30 cellular contexts compared by ENCODE assay signal in the genomic region with DNA sequence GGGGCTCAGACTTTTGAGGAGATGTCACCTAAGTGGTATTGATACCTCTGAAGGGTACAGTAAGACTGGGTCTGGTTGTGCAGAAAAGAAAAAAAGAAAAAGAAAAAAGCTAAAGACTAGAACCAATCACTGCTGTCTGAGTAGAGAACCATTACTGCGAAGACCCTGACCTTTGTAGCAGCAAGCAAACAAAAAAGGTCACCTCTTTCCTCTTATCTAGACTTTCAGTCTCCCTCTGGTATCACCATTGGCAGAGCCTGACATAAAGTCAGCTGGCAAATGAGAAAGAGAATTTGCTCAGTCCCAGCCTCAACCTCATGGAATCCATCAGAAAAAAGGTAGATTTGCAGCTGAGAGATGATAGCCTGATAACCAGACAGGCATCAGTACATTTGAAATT. TPM values are rescaled to one million over a fixed set of nuclear protein-coding genes. Genes with fewer than 3 reads are reported as not detected.
DNase-seq lines count a peak whose midpoint lies in the region; ATAC-seq, FAIRE-seq and TF ChIP-seq lines count a peak whose summit lies in the region.
"Had no signal": no experiment of that assay in that cellular context is flagged by ENCODE, and none has a peak within 500 bp of the region (broad histone marks: within the 10 kb centered on the region; RNA-seq: fewer than 3 reads in every experiment).

No MANE protein-coding gene starts in this region.

- H4K20me1 ChIP-seq in HepG2 (ENCODE audit: insufficient read depth, low read length) (no peaks in the 10 kb centered on the region), OCI-LY7 (ENCODE audit: insufficient read depth, low read length) (no peaks in the 10 kb centered on the region)

- no peak for TF ChIP-seq CTCF in HepG2 (CRISPR knock-in tag; IDR thresholded peaks at IDR 0.05)
- no peak for TF ChIP-seq CTCF in OCI-LY7 (conservative IDR thresholded peaks at IDR 0.05; ENCODE audit: low read length)

- TF ChIP-seq EP300 in HepG2 (IDR thresholded peaks at IDR 0.05; ENCODE audit: low read depth in 2 of 2, low read length in 2 of 2) = no peak
- TF ChIP-seq EP300 in HepG2 (CRISPR knock-in tag; IDR thresholded peaks at IDR 0.05; ENCODE audit: borderline replicate concordance) = no peak

- peaks cover 1 to 14% of the 10 kb centered on the region in 2 experiments; a peak in 4 of 5 replicates for H3K27me3 ChIP-seq in HepG2 (ENCODE audit: control insufficient read depth in 1 of 2, insufficient read depth in 2 of 2, low read length in 2 of 2)

- no peak overlapping the region for H3K27ac Mint-ChIP-seq in stimulated activated naive B cell treated with anti-CD40 and anti-IgM and Interleukin-4, amounts not matched to agents 10 μg/mL and 1 μg/mL and 100 μg/mL, for 72 hours
- H3K27ac Mint-ChIP-seq: CD4-positive, CD25-positive, alpha-beta regulatory T cell; HFFc6 had no signal

- no peaks in the 10 kb centered on the region for H3K36me3 Mint-ChIP-seq in stimulated activated naive B cell treated with anti-CD40 and anti-IgM and Interleukin-4, amounts not matched to agents 10 μg/mL and 1 μg/mL and 100 μg/mL, for 72 hours
- H3K36me3 Mint-ChIP-seq: CD4-positive, CD25-positive, alpha-beta regulatory T cell had no signal

- H3K4me1 ChIP-seq in HepG2 (ENCODE audit: insufficient read depth, low read length) (no peaks in the 10 kb centered on the region), OCI-LY7 (ENCODE audit: insufficient read depth, low read length, poor library complexity, severe bottlenecking) (peaks cover 67% of the 10 kb centered on the region)
- H3K4me1 ChIP-seq: BE2C, HAP-1, SJSA1 had no signal

- POLR2A ChIA-PET in HepG2 (lab: Yijun Ruan, JAX) (no interaction called here), OCI-LY7 (lab: Charles Lee) (interaction anchor here (0.6 to 5.3 kb wide), 6 partner anchors 10 to 72 kb away, joined by 3 to 36 read pairs (median 6); no protein-coding TSS in a partner anchor)

- in situ Hi-C loops in HepG2 (cut with HindIII; ENCODE audit: extremely low pct_ligation_motif_present, low pct_unique_long_range_greater_than_20kb) = no loop called here

- 0% methylated on average over 1 of the region's 1 CpG for WGBS in HepG2 (ENCODE audit: low lambda C conversion rate)

- no peaks in the 10 kb centered on the region for H3K36me3 ChIP-seq in HepG2 (replicated peaks in 1 of 2; ENCODE audit: control insufficient read depth in 1 of 2, insufficient read depth in 2 of 2, low read length in 2 of 2)
- no peaks in the 10 kb centered on the region for H3K36me3 ChIP-seq in OCI-LY7 (ENCODE audit: insufficient read depth, low read length)
- H3K36me3 ChIP-seq: BE2C, HAP-1, SJSA1 had no signal

- no peaks in the 10 kb centered on the region for H3K9me3 Mint-ChIP-seq in stimulated activated naive B cell treated with anti-CD40 and anti-IgM and Interleukin-4, amounts not matched to agents 10 μg/mL and 1 μg/mL and 100 μg/mL, for 72 hours
- H3K9me3 Mint-ChIP-seq: HFFc6 had no signal

- no peak for TF ChIP-seq RAD21 in HepG2 (CRISPR knock-in tag; IDR thresholded peaks at IDR 0.05)

- no peak for TF ChIP-seq POLR2A in HepG2 (IDR thresholded peaks at IDR 0.05; ENCODE audit: insufficient read depth in 1 of 2, low read depth in 2 of 2, low read length in 2 of 2)

- H3K9me3 ChIP-seq in HepG2 (ENCODE audit: low read length) (no peaks in the 10 kb centered on the region), OCI-LY7 (ENCODE audit: low read length) (no peaks in the 10 kb centered on the region)
- H3K9me3 ChIP-seq: BE2C, HAP-1, SJSA1 had no signal

- H3K9me2 ChIP-seq in OCI-LY7 (ENCODE audit: insufficient read depth, low read length) = no peaks in the 10 kb centered on the region

- peaks cover 7 to 15% of the 10 kb centered on the region in 2 donors for H3K27me3 Mint-ChIP-seq in stimulated activated naive B cell treated with anti-CD40 and anti-IgM and Interleukin-4, amounts not matched to agents 10 μg/mL and 1 μg/mL and 100 μg/mL, for 72 hours

- H3K4me3 ChIP-seq in HepG2 (replicated peaks in 1 of 3; ENCODE audit: insufficient read depth in 1 of 3, low read depth in 2 of 3, low read length in 3 of 3) (no peak overlapping the region), OCI-LY7 (ENCODE audit: low read depth, low read length, poor library complexity, severe bottlenecking) (no peak overlapping the region)
- H3K4me3 ChIP-seq: GM23248, HAP-1, SJSA1 had no signal

- H3K9ac ChIP-seq in HepG2 (ENCODE audit: insufficient read depth, low read depth, low read length) = no peak overlapping the region
- H3K9ac ChIP-seq: GM23248 had no signal

- CTCF ChIA-PET in HepG2 (lab: Yijun Ruan, JAX; ENCODE audit: low intra/inter-chr PET ratio, low total read pairs) (no interaction called here), OCI-LY7 (lab: Charles Lee; ENCODE audit: unreplicated experiment) (no interaction called here)

- peaks cover 32 to 73% of the 10 kb centered on the region in 2 donors for H3K4me1 Mint-ChIP-seq in stimulated activated naive B cell treated with anti-CD40 and anti-IgM and Interleukin-4, amounts not matched to agents 10 μg/mL and 1 μg/mL and 100 μg/mL, for 72 hours

- FAIRE-seq in HepG2 (lab: Jason Lieb, UNC) = no peak
- FAIRE-seq: G401.6 had no signal

- H2AFZ ChIP-seq in HepG2 (ENCODE audit: low read length) = no peak overlapping the region
- no peak overlapping the region for H2AFZ ChIP-seq in OCI-LY7 (ENCODE audit: low read length)
- H2AFZ ChIP-seq: GM23248 had no signal

- intact Hi-C loops in HepG2 (cut with micrococcal nuclease; ENCODE audit: unreplicated experiment) (no loop called here), OCI-LY7 (cut with micrococcal nuclease; ENCODE audit: unreplicated experiment) (no loop called here)

- no peak for ATAC-seq in HepG2
- peak; percentile 18 to 23 for ATAC-seq in stimulated activated naive B cell treated with anti-CD40 and anti-IgM and Interleukin-4, amounts not matched to agents 10 μg/mL and 1 μg/mL and 100 μg/mL, for 72 hours (replicated peaks)

- H3K27ac ChIP-seq in HepG2 (ENCODE audit: extremely low read length, insufficient read depth, low read length) (no peak overlapping the region), OCI-LY7 (ENCODE audit: low read depth, low read length, poor library complexity, severe bottlenecking) (no peak overlapping the region)
- H3K27ac ChIP-seq: 22Rv1, GM23248, SJSA1 had no signal

- no peak overlapping the region for H3K4me3 Mint-ChIP-seq in stimulated activated naive B cell treated with anti-CD40 and anti-IgM and Interleukin-4, amounts not matched to agents 10 μg/mL and 1 μg/mL and 100 μg/mL, for 72 hours
- H3K4me3 Mint-ChIP-seq: CD4-positive, CD25-positive, alpha-beta regulatory T cell; HFFc6 had no signal

- DNase-seq in NCI-H748 (lab: John Stamatoyannopoulos, UW; ENCODE audit: unreplicated experiment) = peak; percentile 1
- DNase-seq in NCI-H748 treated with DMSO at 0.1 percent for 48 hours (lab: John Stamatoyannopoulos, UW) = no peak
- DNase-seq in NCI-H2227 (lab: John Stamatoyannopoulos, UW; ENCODE audit: unreplicated experiment) = peak; percentile 11
- DNase-seq in HepG2 (ENCODE audit: low spot score) = peak; percentile 39
- DNase-seq in stimulated activated naive B cell treated with anti-CD40 and anti-IgM and Interleukin-4, amounts not matched to agents 10 μg/mL and 1 μg/mL and 100 μg/mL, for 72 hours = no peak
- DNase-seq in NCI-H187 treated with DMSO at 0.1 percent for 48 hours (lab: John Stamatoyannopoulos, UW) = no peak
- DNase-seq in SW 1271 (lab: John Stamatoyannopoulos, UW) = no peak
- no peak for DNase-seq in OCI-LY7 (ENCODE audit: low spot score)
- DNase-seq: ACHN; BE2C; CD4-positive, CD25-positive, alpha-beta regulatory T cell; COR-L47; DMS53; GM23248; HFFc6; Karpas-422; NCI-H1092; NCI-H1417 treated with DMSO at 0.1 percent for 48 hours; NCI-H1694 treated with DMSO at 0.1 percent for 48 hours; NCI-H2081 treated with DMSO at 0.1 percent for 48 hours; NCI-H446 treated with DMSO at 0.1 percent for 48 hours; NCI-H526 treated with DMSO at 0.1 percent for 48 hours; NK-92 treated with Interleukin-12 subunit alpha and Interleukin-12 subunit beta, amount 100 ng/mL, for 24 hours; Right ventricle myocardium superior; RPMI8226 had no signal

- H3K79me2 ChIP-seq in HepG2 (ENCODE audit: insufficient read depth, low read length) (no peaks in the 10 kb centered on the region), OCI-LY7 (ENCODE audit: insufficient read depth, low read depth, low read length) (no peaks in the 10 kb centered on the region)

- BruUV-seq in HepG2 (replicated peaks; lab: Mats Ljungman, UMichigan) = no TSS peak
- BruUV-seq in OCI-LY7 (replicated peaks; lab: Mats Ljungman, UMichigan) = no TSS peak

- H3K4me2 ChIP-seq in HepG2 (ENCODE audit: low read depth, low read length) = no peak overlapping the region
- no peak overlapping the region for H3K4me2 ChIP-seq in OCI-LY7 (ENCODE audit: low read length)

RNA-seq across cellular contexts. Expression of a gene that starts 2.6 kb away (rescaled TPM):
- total RNA-seq in HepG2 (2016; rRNA removed; fragmentation: Illumina TruSeq; extraction: Trizol) = not detected in 2 replicates
- total RNA-seq in HepG2 (2016; cell fraction: cytosol; rRNA removed; fragmentation: Illumina TruSeq; extraction: Trizol; ENCODE audit: low read depth) = not detected in 2 replicates
- total RNA-seq in HepG2 (2016; cell fraction: insoluble cytoplasmic fraction; rRNA removed; fragmentation: Illumina TruSeq; extraction: Trizol) = not detected in 2 replicates
- not detected in 2 replicates for total RNA-seq in HepG2 (2016; cell fraction: membrane; rRNA removed; fragmentation: Illumina TruSeq; extraction: Trizol)
- not detected in 2 replicates for total RNA-seq in HepG2 (2016; cell fraction: nucleus; rRNA removed; fragmentation: Illumina TruSeq; extraction: Trizol)
- not detected in 2 replicates for polyA plus RNA-seq in HepG2 (2011; rRNA removed)
- polyA plus RNA-seq in HepG2 (2011; cell fraction: cytosol; rRNA removed) = not detected in 2 replicates
- polyA plus RNA-seq in HepG2 (2011; cell fraction: nucleus; rRNA removed) = not detected in 2 replicates
- polyA plus RNA-seq in HepG2 (2012) = not detected in 2 replicates
- not detected in 2 replicates for polyA plus RNA-seq in HepG2 (2016; cell fraction: cytosol; fragmentation: Illumina TruSeq; extraction: Trizol; ENCODE audit: low read depth)
- polyA plus RNA-seq in HepG2 (2016; cell fraction: insoluble cytoplasmic fraction; fragmentation: Illumina TruSeq; extraction: Trizol; ENCODE audit: low read depth) = not detected in 2 replicates
- not detected in 2 replicates for polyA plus RNA-seq in HepG2 (2016; cell fraction: membrane; fragmentation: Illumina TruSeq; extraction: Trizol; ENCODE audit: low read depth)
- polyA plus RNA-seq in HepG2 (2016; cell fraction: nucleus; fragmentation: Illumina TruSeq; extraction: Trizol; ENCODE audit: insufficient read depth, low read depth) = not detected in 2 replicates
- not detected in 2 replicates for polyA minus RNA-seq in HepG2 (2011; rRNA and poly(A)+ RNA removed; ENCODE audit: low replicate concordance)
- polyA minus RNA-seq in HepG2 (2011; cell fraction: cytosol; rRNA and poly(A)+ RNA removed) = not detected in 2 replicates
- polyA minus RNA-seq in HepG2 (2011; cell fraction: nucleus; rRNA and poly(A)+ RNA removed) = not detected in 2 replicates
- total RNA-seq in OCI-LY7 (2014; rRNA removed; shearing (Covaris generic)) = 0.16 TPM in 1 of 2 replicates, not detected in the other
- 0.18 and 0.32 TPM in 2 replicates for total RNA-seq in OCI-LY7 (2022)
- total RNA-seq: CD4-positive, CD25-positive, alpha-beta regulatory T cell; GM23248; HFFc6; Right ventricle myocardium superior; SJSA1; T-helper 1 cell treated with Interleukin-12 subunit alpha and Interleukin-12 subunit beta and Interleukin-4 antibody, amounts not matched to agents 30 ng/mL and 1 ng/mL, for 36 hours had no signal
- polyA plus RNA-seq: GM23248 had no signal

RNA-seq across cellular contexts. Expression of a gene that starts 30.2 kb away (rescaled TPM):
- total RNA-seq in HepG2 (2016; rRNA removed; fragmentation: Illumina TruSeq; extraction: Trizol) = not detected in 2 replicates
- not detected in 2 replicates for total RNA-seq in HepG2 (2016; cell fraction: cytosol; rRNA removed; fragmentation: Illumina TruSeq; extraction: Trizol; ENCODE audit: low read depth)
- not detected in 2 replicates for total RNA-seq in HepG2 (2016; cell fraction: insoluble cytoplasmic fraction; rRNA removed; fragmentation: Illumina TruSeq; extraction: Trizol)
- not detected in 2 replicates for total RNA-seq in HepG2 (2016; cell fraction: membrane; rRNA removed; fragmentation: Illumina TruSeq; extraction: Trizol)
- total RNA-seq in HepG2 (2016; cell fraction: nucleus; rRNA removed; fragmentation: Illumina TruSeq; extraction: Trizol) = not detected in 2 replicates
- polyA plus RNA-seq in HepG2 (2011; rRNA removed) = not detected in 2 replicates
- polyA plus RNA-seq in HepG2 (2011; cell fraction: cytosol; rRNA removed) = not detected in 2 replicates
- polyA plus RNA-seq in HepG2 (2011; cell fraction: nucleus; rRNA removed) = 0.23 TPM in 1 of 2 replicates, not detected in the other
- polyA plus RNA-seq in HepG2 (2012) = not detected in 2 replicates
- polyA plus RNA-seq in HepG2 (2016; cell fraction: cytosol; fragmentation: Illumina TruSeq; extraction: Trizol; ENCODE audit: low read depth) = not detected in 2 replicates
- polyA plus RNA-seq in HepG2 (2016; cell fraction: insoluble cytoplasmic fraction; fragmentation: Illumina TruSeq; extraction: Trizol; ENCODE audit: low read depth) = not detected in 2 replicates
- not detected in 2 replicates for polyA plus RNA-seq in HepG2 (2016; cell fraction: membrane; fragmentation: Illumina TruSeq; extraction: Trizol; ENCODE audit: low read depth)
- not detected in 2 replicates for polyA plus RNA-seq in HepG2 (2016; cell fraction: nucleus; fragmentation: Illumina TruSeq; extraction: Trizol; ENCODE audit: insufficient read depth, low read depth)
- polyA minus RNA-seq in HepG2 (2011; rRNA and poly(A)+ RNA removed; ENCODE audit: low replicate concordance) = not detected in 2 replicates
- not detected in 2 replicates for polyA minus RNA-seq in HepG2 (2011; cell fraction: cytosol; rRNA and poly(A)+ RNA removed)
- not detected in 2 replicates for polyA minus RNA-seq in HepG2 (2011; cell fraction: nucleus; rRNA and poly(A)+ RNA removed)
- 78.0 and 113 TPM in 2 replicates for total RNA-seq in OCI-LY7 (2014; rRNA removed; shearing (Covaris generic))
- total RNA-seq in OCI-LY7 (2022) = 182 and 201 TPM in 2 replicates
- total RNA-seq: GM23248; HFFc6; SJSA1; T-helper 1 cell treated with Interleukin-12 subunit alpha and Interleukin-12 subunit beta and Interleukin-4 antibody, amounts not matched to agents 30 ng/mL and 1 ng/mL, for 36 hours had no signal
- polyA plus RNA-seq: GM23248 had no signal

RNA-seq across cellular contexts. Expression of a gene that starts 57.2 kb away (rescaled TPM):
- not detected in 2 replicates for total RNA-seq in HepG2 (2016; rRNA removed; fragmentation: Illumina TruSeq; extraction: Trizol)
- total RNA-seq in HepG2 (2016; cell fraction: cytosol; rRNA removed; fragmentation: Illumina TruSeq; extraction: Trizol; ENCODE audit: low read depth) = not detected in 2 replicates
- not detected in 2 replicates for total RNA-seq in HepG2 (2016; cell fraction: insoluble cytoplasmic fraction; rRNA removed; fragmentation: Illumina TruSeq; extraction: Trizol)
- total RNA-seq in HepG2 (2016; cell fraction: membrane; rRNA removed; fragmentation: Illumina TruSeq; extraction: Trizol) = not detected in 2 replicates
- total RNA-seq in HepG2 (2016; cell fraction: nucleus; rRNA removed; fragmentation: Illumina TruSeq; extraction: Trizol) = not detected in 2 replicates
- polyA plus RNA-seq in HepG2 (2011; rRNA removed) = not detected in 2 replicates
- polyA plus RNA-seq in HepG2 (2011; cell fraction: cytosol; rRNA removed) = not detected in 2 replicates
- not detected in 2 replicates for polyA plus RNA-seq in HepG2 (2011; cell fraction: nucleus; rRNA removed)
- not detected in 2 replicates for polyA plus RNA-seq in HepG2 (2012)
- polyA plus RNA-seq in HepG2 (2016; cell fraction: cytosol; fragmentation: Illumina TruSeq; extraction: Trizol; ENCODE audit: low read depth) = not detected in 2 replicates
- not detected in 2 replicates for polyA plus RNA-seq in HepG2 (2016; cell fraction: insoluble cytoplasmic fraction; fragmentation: Illumina TruSeq; extraction: Trizol; ENCODE audit: low read depth)
- polyA plus RNA-seq in HepG2 (2016; cell fraction: membrane; fragmentation: Illumina TruSeq; extraction: Trizol; ENCODE audit: low read depth) = not detected in 2 replicates
- polyA plus RNA-seq in HepG2 (2016; cell fraction: nucleus; fragmentation: Illumina TruSeq; extraction: Trizol; ENCODE audit: insufficient read depth, low read depth) = not detected in 2 replicates
- not detected in 2 replicates for polyA minus RNA-seq in HepG2 (2011; rRNA and poly(A)+ RNA removed; ENCODE audit: low replicate concordance)
- not detected in 2 replicates for polyA minus RNA-seq in HepG2 (2011; cell fraction: cytosol; rRNA and poly(A)+ RNA removed)
- polyA minus RNA-seq in HepG2 (2011; cell fraction: nucleus; rRNA and poly(A)+ RNA removed) = not detected in 2 replicates
- total RNA-seq in OCI-LY7 (2014; rRNA removed; shearing (Covaris generic)) = not detected in 2 replicates
- total RNA-seq in OCI-LY7 (2022) = not detected in 2 replicates
- total RNA-seq: CD4-positive, CD25-positive, alpha-beta regulatory T cell; GM23248; HFFc6; Right ventricle myocardium superior; SJSA1; T-helper 1 cell treated with Interleukin-12 subunit alpha and Interleukin-12 subunit beta and Interleukin-4 antibody, amounts not matched to agents 30 ng/mL and 1 ng/mL, for 36 hours had no signal
- polyA plus RNA-seq: CD4-positive, CD25-positive, alpha-beta regulatory T cell; GM23248 had no signal

Comparison
In these comparisons a context has a peak if more than half of its experiments do, and no peak if none do; other contexts are left out.
1. DNase-seq: peak in NCI-H748 (single experiment), NCI-H2227 (single experiment) and HepG2 (single experiment); none in NCI-H748 treated with DMSO at 0.1 percent for 48 hours (single experiment), stimulated activated naive B cell treated with anti-CD40 and anti-IgM and Interleukin-4, amounts not matched to agents 10 μg/mL and 1 μg/mL and 100 μg/mL, for 72 hours (single experiment), NCI-H187 treated with DMSO at 0.1 percent for 48 hours (single experiment), SW 1271 (0 of 2) and OCI-LY7 (single experiment).
2. RNA of a gene that starts 30.2 kb away (total RNA-seq): 78.0 to 201 TPM in OCI-LY7; not detected in HepG2; every median in the first group is over 10 times any median in the second.